Comparison of ENCODE assay signal across 21 cellular contexts in the genomic region with DNA sequence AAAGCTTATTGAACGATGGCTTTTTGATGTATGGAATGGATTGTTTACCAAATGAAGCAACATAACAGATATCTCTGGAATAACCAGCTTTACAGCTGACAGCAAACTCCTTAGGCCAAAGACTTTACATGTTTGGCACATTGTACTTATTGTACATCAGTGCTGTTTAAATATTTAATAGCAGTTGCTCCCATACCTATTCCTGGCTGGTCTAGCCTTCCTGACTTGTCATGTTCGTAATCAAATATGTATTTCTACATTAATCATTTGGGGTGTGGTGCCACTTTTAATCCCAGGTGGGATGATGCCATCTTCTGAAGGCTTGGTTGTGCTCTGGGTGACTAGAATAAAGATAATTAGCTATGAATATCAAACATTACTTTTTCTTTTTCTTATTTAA.
"Had no signal": no experiment of that assay in that cellular context is flagged by ENCODE, and none has a peak within 500 bp of the region (broad histone marks: within the 10 kb centered on the region; RNA-seq: fewer than 3 reads in every experiment).

No MANE protein-coding gene starts in this region.

- H3K27me3 ChIP-seq: SJSA1 had no signal

- FAIRE-seq: HepG2, RCC 7860 had no signal

- DNase-seq: IMR-90, Kasumi-1, KG1, NCI-H1048, NCI-H1105, NCI-H1417, NCI-H1436 treated with DMSO at 0.1 percent for 48 hours, NCI-H1694, NCI-H187 treated with DMSO at 0.1 percent for 48 hours, NCI-H2029 treated with DMSO at 0.1 percent for 48 hours, NCI-H2171 treated with DMSO at 0.1 percent for 48 hours, NCI-H524, NCI-H526 treated with DMSO at 0.1 percent for 48 hours, NCI-H774, Right ventricle myocardium superior, RPMI8226, SIG-M5 had no signal

- H3K27ac ChIP-seq: SJSA1, SK-N-MC had no signal

- H3K4me3 ChIP-seq: SJSA1, SK-N-MC had no signal

- H3K36me3 ChIP-seq: SJSA1 had no signal

- ATAC-seq: HepG2 had no signal

- H3K9me3 ChIP-seq: SJSA1 had no signal
